Comparison of ENCODE assay signal across 24 cellular contexts in the genomic region with DNA sequence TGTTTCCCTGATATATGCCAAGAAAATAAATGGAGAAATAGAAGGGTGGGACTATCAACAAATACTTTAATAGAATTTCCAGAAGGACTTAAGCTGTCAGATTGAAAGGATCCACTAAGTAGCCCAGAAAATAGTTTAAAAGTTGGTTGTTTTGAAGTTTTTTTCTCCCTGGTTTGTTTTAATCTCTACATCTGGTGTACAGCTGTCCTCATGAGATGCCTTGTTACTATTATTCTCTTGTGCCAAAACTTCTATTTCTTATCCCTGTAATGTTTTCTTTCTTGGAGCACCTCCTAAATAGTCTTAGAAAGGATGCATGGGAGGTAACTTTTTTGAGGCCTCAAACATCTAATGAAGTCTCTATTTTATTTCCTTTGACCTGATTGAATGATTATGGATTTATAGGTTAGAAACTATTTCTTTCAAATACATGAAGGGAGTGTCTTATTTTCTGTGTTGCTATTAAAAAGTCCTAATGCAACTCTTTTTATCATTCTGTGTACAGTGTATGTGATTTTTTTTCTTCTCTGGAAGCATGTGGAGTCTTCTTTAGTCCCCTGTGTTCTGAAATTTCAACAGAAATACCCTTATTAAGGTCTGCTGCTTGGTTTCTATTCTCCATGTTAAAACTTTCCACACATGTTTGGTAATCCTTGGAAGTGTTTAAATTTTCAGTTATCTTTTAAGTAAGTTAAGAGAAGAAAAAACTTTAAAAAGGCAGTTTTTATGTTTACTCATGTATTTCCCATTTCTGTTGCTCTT.
A peak's percentile ranks its signal among the peaks of the same experiment; 100 is the strongest.
DNase-seq lines count a peak whose midpoint lies in the region; ATAC-seq and TF ChIP-seq lines count a peak whose summit lies in the region.
"Had no signal": no experiment of that assay in that cellular context is flagged by ENCODE, and none has a peak within 500 bp of the region (broad histone marks: within the 10 kb centered on the region; RNA-seq: fewer than 3 reads in every experiment).

No MANE protein-coding gene starts in this region.

- no peaks in the 10 kb centered on the region for H3K27me3 ChIP-seq in colonic mucosa
- H3K27me3 ChIP-seq in hepatocyte: no peaks in the 10 kb centered on the region
- no peaks in the 10 kb centered on the region for H3K27me3 ChIP-seq in vagina
- no peaks in the 10 kb centered on the region for H3K27me3 ChIP-seq in esophagus muscularis mucosa
- H3K27me3 ChIP-seq: gastrocnemius medialis, sigmoid colon had no signal

- H3K36me3 Mint-ChIP-seq in stimulated activated naive CD8-positive, alpha-beta T cell treated with anti-CD3 and anti-CD28 coated beads, Interleukin-15, Interleukin-2, amounts not matched to agents 100 ng/mL and 50 ng/mL, for 24 hours (ENCODE audit: low read depth): no peaks in the 10 kb centered on the region
- no peaks in the 10 kb centered on the region for H3K36me3 Mint-ChIP-seq in natural killer cell treated with Interleukin-12 subunit alpha and Interleukin-12 subunit beta and Interleukin-15 and Interleukin-18, amount 100 ng/mL, for 72 hours
- H3K36me3 Mint-ChIP-seq: activated naive CD8-positive, alpha-beta T cell treated with anti-CD3 and anti-CD28 coated beads, Interleukin-2, amount 10 ng/mL, durations not matched to agents 7 days and 5 days; brain; CD14-positive monocyte; naive thymus-derived CD8-positive, alpha-beta T cell had no signal

- H3K4me3 ChIP-seq in colonic mucosa: no peak overlapping the region
- H3K4me3 ChIP-seq in hepatocyte: no peak overlapping the region
- H3K4me3 ChIP-seq in vagina: no peak overlapping the region
- no peak overlapping the region for H3K4me3 ChIP-seq in esophagus muscularis mucosa
- H3K4me3 ChIP-seq: gastrocnemius medialis, GM23338, lung, sigmoid colon had no signal

- H3K9me3 Mint-ChIP-seq in stimulated activated naive CD8-positive, alpha-beta T cell treated with anti-CD3 and anti-CD28 coated beads, Interleukin-15, Interleukin-2, amounts not matched to agents 100 ng/mL and 50 ng/mL, for 24 hours: no peaks in the 10 kb centered on the region
- H3K9me3 Mint-ChIP-seq in stimulated activated naive CD8-positive, alpha-beta T cell treated with anti-CD3 and anti-CD28 coated beads, Interleukin-15, amount 100 ng/mL, for 72 hours: no peaks in the 10 kb centered on the region
- no peaks in the 10 kb centered on the region for H3K9me3 Mint-ChIP-seq in natural killer cell treated with Interleukin-12 subunit alpha and Interleukin-12 subunit beta and Interleukin-15 and Interleukin-18, amount 100 ng/mL, for 72 hours
- H3K9me3 Mint-ChIP-seq: activated naive CD8-positive, alpha-beta T cell treated with anti-CD3 and anti-CD28 coated beads, Interleukin-2, amount 10 ng/mL, durations not matched to agents 7 days and 5 days; brain; effector memory CD8-positive, alpha-beta T cell; GM23338; naive thymus-derived CD8-positive, alpha-beta T cell had no signal

- TF ChIP-seq CTCF in colonic mucosa (IDR thresholded peaks at IDR 0.05) (no peak), hepatocyte (IDR thresholded peaks at IDR 0.05; ENCODE audit: poor library complexity) (no peak), vagina (IDR thresholded peaks at IDR 0.05) (no peak), esophagus muscularis mucosa (IDR thresholded peaks at IDR 0.05) (no peak)

- H3K4me3 Mint-ChIP-seq in stimulated activated naive CD8-positive, alpha-beta T cell treated with anti-CD3 and anti-CD28 coated beads, Interleukin-15, Interleukin-2, amounts not matched to agents 100 ng/mL and 50 ng/mL, for 24 hours: no peak overlapping the region
- H3K4me3 Mint-ChIP-seq in stimulated activated naive CD8-positive, alpha-beta T cell treated with anti-CD3 and anti-CD28 coated beads, Interleukin-15, amount 100 ng/mL, for 72 hours: no peak overlapping the region
- H3K4me3 Mint-ChIP-seq in natural killer cell treated with Interleukin-12 subunit alpha and Interleukin-12 subunit beta and Interleukin-15 and Interleukin-18, amount 100 ng/mL, for 72 hours: no peak overlapping the region
- H3K4me3 Mint-ChIP-seq: activated naive CD8-positive, alpha-beta T cell treated with anti-CD3 and anti-CD28 coated beads, Interleukin-2, amount 10 ng/mL, durations not matched to agents 7 days and 5 days; brain; effector memory CD8-positive, alpha-beta T cell; GM23338; naive thymus-derived CD8-positive, alpha-beta T cell had no signal

- H3K4me1 ChIP-seq in colonic mucosa (no peaks in the 10 kb centered on the region), hepatocyte (ENCODE audit: insufficient read depth) (no peaks in the 10 kb centered on the region), vagina (no peaks in the 10 kb centered on the region), esophagus muscularis mucosa (no peaks in the 10 kb centered on the region)
- H3K4me1 ChIP-seq: gastrocnemius medialis, parathyroid adenoma, sigmoid colon had no signal

- no peak for DNase-seq in stimulated activated naive CD8-positive, alpha-beta T cell treated with anti-CD3 and anti-CD28 coated beads, Interleukin-15, amount 100 ng/mL, for 72 hours
- DNase-seq in colonic mucosa (no peak), hepatocyte (ENCODE audit: low spot score) (no peak), vagina (ENCODE audit: extremely low spot score in 2 of 2) (no peak), NCI-H1092 treated with DMSO at 0.1 percent for 48 hours (lab: John Stamatoyannopoulos, UW) (no peak), esophagus muscularis mucosa (ENCODE audit: extremely low spot score) (no peak)
- no peak for DNase-seq in natural killer cell treated with Interleukin-12 subunit alpha and Interleukin-12 subunit beta and Interleukin-15 and Interleukin-18, amount 100 ng/mL, for 72 hours (ENCODE audit: low spot score)
- DNase-seq: ACHN; activated naive CD8-positive, alpha-beta T cell treated with anti-CD3 and anti-CD28 coated beads, Interleukin-2, amount 10 ng/mL, durations not matched to agents 7 days and 5 days; effector memory CD8-positive, alpha-beta T cell; gastrocnemius medialis; kidney; MV-4-11; NCI-H1694; NCI-H69; SIG-M5; sigmoid colon had no signal

- H3K27me3 Mint-ChIP-seq in stimulated activated naive CD8-positive, alpha-beta T cell treated with anti-CD3 and anti-CD28 coated beads, Interleukin-15, Interleukin-2, amounts not matched to agents 100 ng/mL and 50 ng/mL, for 24 hours: peaks cover 27% of the 10 kb centered on the region
- H3K27me3 Mint-ChIP-seq in stimulated activated naive CD8-positive, alpha-beta T cell treated with anti-CD3 and anti-CD28 coated beads, Interleukin-15, amount 100 ng/mL, for 72 hours: peaks cover 41% of the 10 kb centered on the region
- H3K27me3 Mint-ChIP-seq in natural killer cell treated with Interleukin-12 subunit alpha and Interleukin-12 subunit beta and Interleukin-15 and Interleukin-18, amount 100 ng/mL, for 72 hours: peaks cover 16 to 33% of the 10 kb centered on the region in 2 donors

- intact Hi-C loops in colonic mucosa (cut with DNase I) (no loop called here), vagina (cut with DNase I) (no loop called here), esophagus muscularis mucosa (cut with DNase I) (no loop called here)

- peaks cover 35% of the 10 kb centered on the region for H3K4me1 Mint-ChIP-seq in stimulated activated naive CD8-positive, alpha-beta T cell treated with anti-CD3 and anti-CD28 coated beads, Interleukin-15, Interleukin-2, amounts not matched to agents 100 ng/mL and 50 ng/mL, for 24 hours (ENCODE audit: low read depth)
- H3K4me1 Mint-ChIP-seq in stimulated activated naive CD8-positive, alpha-beta T cell treated with anti-CD3 and anti-CD28 coated beads, Interleukin-15, amount 100 ng/mL, for 72 hours: peaks cover 26% of the 10 kb centered on the region
- H3K4me1 Mint-ChIP-seq in natural killer cell treated with Interleukin-12 subunit alpha and Interleukin-12 subunit beta and Interleukin-15 and Interleukin-18, amount 100 ng/mL, for 72 hours (ENCODE audit: low read depth in 2 of 2): peaks cover 0 to 5% of the 10 kb centered on the region in 2 donors
- H3K4me1 Mint-ChIP-seq: brain, GM23338 had no signal

- no peaks in the 10 kb centered on the region for H3K9me2 ChIP-seq in hepatocyte (replicated peaks; ENCODE audit: insufficient read depth)

- no peaks in the 10 kb centered on the region for H3K79me2 ChIP-seq in hepatocyte
- H3K79me2 ChIP-seq: parathyroid adenoma had no signal

- no peak overlapping the region for H3K4me2 ChIP-seq in hepatocyte
- H3K4me2 ChIP-seq: GM23338 had no signal

- H3K36me3 ChIP-seq in colonic mucosa (no peaks in the 10 kb centered on the region), hepatocyte (replicated peaks; ENCODE audit: insufficient read depth, low read depth) (no peaks in the 10 kb centered on the region), vagina (no peaks in the 10 kb centered on the region), esophagus muscularis mucosa (no peaks in the 10 kb centered on the region)
- H3K36me3 ChIP-seq: gastrocnemius medialis, sigmoid colon had no signal

- no peak overlapping the region for H2AFZ ChIP-seq in hepatocyte
- H2AFZ ChIP-seq: GM23338, parathyroid adenoma had no signal

- no peak for TF ChIP-seq EP300 in esophagus muscularis mucosa (IDR thresholded peaks at IDR 0.05)

- no peak overlapping the region for H3K9ac ChIP-seq in colonic mucosa (ENCODE audit: low read depth in 2 of 2, low read length in 2 of 2)
- H3K9ac ChIP-seq: parathyroid adenoma had no signal

- no peak for ATAC-seq in stimulated activated naive CD8-positive, alpha-beta T cell treated with anti-CD3 and anti-CD28 coated beads, Interleukin-15, amount 100 ng/mL, for 72 hours
- ATAC-seq in natural killer cell treated with Interleukin-12 subunit alpha and Interleukin-12 subunit beta and Interleukin-15 and Interleukin-18, amount 100 ng/mL, for 72 hours: no peak
- ATAC-seq: gastrocnemius medialis, GM23338 had no signal

- no peak for TF ChIP-seq POLR2A in vagina (IDR thresholded peaks at IDR 0.05)
- no peak for TF ChIP-seq POLR2A in esophagus muscularis mucosa (IDR thresholded peaks at IDR 0.05; ENCODE audit: low read depth)

- H3K9me3 ChIP-seq in colonic mucosa (no peaks in the 10 kb centered on the region), hepatocyte (ENCODE audit: low read depth) (no peaks in the 10 kb centered on the region), vagina (no peaks in the 10 kb centered on the region), esophagus muscularis mucosa (no peaks in the 10 kb centered on the region)
- H3K9me3 ChIP-seq: gastrocnemius medialis, sigmoid colon had no signal

- peak overlapping the region; percentile 33 for H3K27ac Mint-ChIP-seq in stimulated activated naive CD8-positive, alpha-beta T cell treated with anti-CD3 and anti-CD28 coated beads, Interleukin-15, Interleukin-2, amounts not matched to agents 100 ng/mL and 50 ng/mL, for 24 hours
- peak overlapping the region in 1 of 2 donors; percentile 89 for H3K27ac Mint-ChIP-seq in stimulated activated naive CD8-positive, alpha-beta T cell treated with anti-CD3 and anti-CD28 coated beads, Interleukin-15, amount 100 ng/mL, for 72 hours
- no peak overlapping the region for H3K27ac Mint-ChIP-seq in natural killer cell treated with Interleukin-12 subunit alpha and Interleukin-12 subunit beta and Interleukin-15 and Interleukin-18, amount 100 ng/mL, for 72 hours
- H3K27ac Mint-ChIP-seq: activated naive CD8-positive, alpha-beta T cell treated with anti-CD3 and anti-CD28 coated beads, Interleukin-2, amount 10 ng/mL, durations not matched to agents 7 days and 5 days; CD14-positive monocyte; effector memory CD8-positive, alpha-beta T cell; GM23338; naive thymus-derived CD8-positive, alpha-beta T cell had no signal

- H3K27ac ChIP-seq in colonic mucosa: peak overlapping the region; percentile 5
- peak overlapping the region; percentile 33 for H3K27ac ChIP-seq in hepatocyte
- peak overlapping the region; percentile 47 for H3K27ac ChIP-seq in vagina
- no peak overlapping the region for H3K27ac ChIP-seq in esophagus muscularis mucosa (replicated peaks in 1 of 4)
- H3K27ac ChIP-seq: gastrocnemius medialis, parathyroid adenoma, sigmoid colon had no signal

- no peaks in the 10 kb centered on the region for H4K20me1 ChIP-seq in hepatocyte (ENCODE audit: insufficient read depth, poor library complexity, severe bottlenecking)

Comparison
In these comparisons a context has a peak if more than half of its experiments do, and no peak if none do; other contexts are left out.
1. H3K27ac ChIP-seq: peak in colonic mucosa (single experiment), hepatocyte (single experiment) and vagina (single experiment); none in esophagus muscularis mucosa (0 of 4).